In genomic region chr11:64315667-64316526, GRCh38 we compare ENCODE assay signal across 9 cellular contexts. TPM values are rescaled to one million over a fixed set of nuclear protein-coding genes. Genes with fewer than 3 reads are reported as not detected.
DNase-seq lines count a peak whose midpoint lies in the region; ATAC-seq and TF ChIP-seq lines count a peak whose summit lies in the region.
"Not testable (repeated sequence)": the region's sequence is repeated elsewhere in the genome, so short reads cannot be mapped to it uniquely, and the experiment has no call there.
"Had no signal": no experiment of that assay in that cellular context is flagged by ENCODE, and none has a peak within 500 bp of the region (broad histone marks: within the 10 kb centered on the region; RNA-seq: fewer than 3 reads in every experiment).

No MANE protein-coding gene starts in this region.

- H3K4me3 ChIP-seq in GM06990 (replicated peaks; ENCODE audit: low read depth, low read length): peak overlapping the region; percentile 97
- H3K4me3 ChIP-seq in LNCaP clone FGC (ENCODE audit: low read depth, low read length): peak overlapping the region; percentile 83
- H3K4me3 ChIP-seq in iPS-20b (ENCODE audit: low read length): peak overlapping the region; percentile 94; the same call in 1 of the 2 replicates
- not testable (repeated sequence) for H3K4me3 ChIP-seq in osteoblast (ENCODE audit: insufficient read depth, low read length)

- ATAC-seq in effector memory CD8-positive, alpha-beta T cell (replicated peaks): not testable (repeated sequence)

- H4K20me1 ChIP-seq in osteoblast (ENCODE audit: insufficient read depth, low read length): not testable (repeated sequence)

- DNase-seq in GM06990 (ENCODE audit: extremely low read depth, insufficient read length); LNCaP clone FGC (ENCODE audit: low read depth); activated naive CD4-positive, alpha-beta T cell treated with anti-CD3 and anti-CD28 coated beads, Interleukin-2, amount 10 ng/mL, durations not matched to agents 7 days and 5 days; effector memory CD8-positive, alpha-beta T cell; type B pancreatic cell (ENCODE audit: extremely low spot score, unreplicated experiment): not testable (repeated sequence)
- DNase-seq in osteoblast (ENCODE audit: insufficient read length, low spot score, missing footprints): peak; percentile 23

- H3K27ac Mint-ChIP-seq in T-helper 1 cell treated with Interleukin-12 subunit alpha and Interleukin-12 subunit beta and Interleukin-4 antibody, amounts not matched to agents 30 μg/mL and 1 μg/mL, for 36 hours: peak overlapping the region; percentile 100
- peak overlapping the region; percentile 100 for H3K27ac Mint-ChIP-seq in activated naive CD4-positive, alpha-beta T cell treated with anti-CD3 and anti-CD28 coated beads, Interleukin-2, amount 10 ng/mL, durations not matched to agents 7 days and 5 days
- H3K27ac Mint-ChIP-seq in effector memory CD8-positive, alpha-beta T cell: peak overlapping the region; percentile 98 to 99
- H3K27ac Mint-ChIP-seq in type B pancreatic cell: peak overlapping the region; percentile 100

- not testable (repeated sequence) for H3K27me3 Mint-ChIP-seq in T-helper 1 cell treated with Interleukin-12 subunit alpha and Interleukin-12 subunit beta and Interleukin-4 antibody, amounts not matched to agents 30 μg/mL and 1 μg/mL, for 36 hours (ENCODE audit: low read depth); activated naive CD4-positive, alpha-beta T cell treated with anti-CD3 and anti-CD28 coated beads, Interleukin-2, amount 10 ng/mL, durations not matched to agents 7 days and 5 days; effector memory CD8-positive, alpha-beta T cell; type B pancreatic cell

- CTCF ChIA-PET in activated naive CD4-positive, alpha-beta T cell treated with anti-CD3 and anti-CD28 coated beads, Interleukin-2, amount 10 ng/mL, durations not matched to agents 7 days and 5 days (lab: Charles Lee): interaction anchor here (2.2 to 3.3 kb wide), 3 partner anchors 16 to 44 kb away, joined by 9 to 46 read pairs (median 24); partner anchors contain the start of gene RPS6KA4

- peaks cover 31% of the 10 kb centered on the region for H3K4me1 Mint-ChIP-seq in T-helper 1 cell treated with Interleukin-12 subunit alpha and Interleukin-12 subunit beta and Interleukin-4 antibody, amounts not matched to agents 30 μg/mL and 1 μg/mL, for 36 hours (ENCODE audit: low read depth)
- H3K4me1 Mint-ChIP-seq in activated naive CD4-positive, alpha-beta T cell treated with anti-CD3 and anti-CD28 coated beads, Interleukin-2, amount 10 ng/mL, durations not matched to agents 7 days and 5 days: peaks cover 62% of the 10 kb centered on the region
- H3K4me1 Mint-ChIP-seq in effector memory CD8-positive, alpha-beta T cell (ENCODE audit: low read depth in 2 of 2): peaks cover 40% of the 10 kb centered on the region in 2 donors
- H3K4me1 Mint-ChIP-seq in type B pancreatic cell (ENCODE audit: unreplicated experiment): peaks cover 16% of the 10 kb centered on the region

- not testable (repeated sequence) for H3K9me3 Mint-ChIP-seq in T-helper 1 cell treated with Interleukin-12 subunit alpha and Interleukin-12 subunit beta and Interleukin-4 antibody, amounts not matched to agents 30 μg/mL and 1 μg/mL, for 36 hours; activated naive CD4-positive, alpha-beta T cell treated with anti-CD3 and anti-CD28 coated beads, Interleukin-2, amount 10 ng/mL, durations not matched to agents 7 days and 5 days; effector memory CD8-positive, alpha-beta T cell; type B pancreatic cell

- H3K9ac ChIP-seq in iPS-20b (ENCODE audit: low read depth, low read length): peak overlapping the region; percentile 96; the same call in 1 of the 2 replicates

- H3K27me3 ChIP-seq in GM06990 (replicated peaks; ENCODE audit: control insufficient read depth, insufficient read depth, low read length); iPS-20b (ENCODE audit: insufficient read depth, low read length); osteoblast (ENCODE audit: insufficient read depth, low read length): not testable (repeated sequence)

- H3K79me2 ChIP-seq in osteoblast (ENCODE audit: insufficient read depth, low read length): peaks cover 35% of the 10 kb centered on the region

- not testable (repeated sequence) for H3K4me1 ChIP-seq in iPS-20b (ENCODE audit: insufficient read depth, low read length)
- H3K4me1 ChIP-seq in osteoblast (ENCODE audit: insufficient read depth, low read length): peaks cover 11% of the 10 kb centered on the region

- peaks cover 27% of the 10 kb centered on the region for H3K36me3 Mint-ChIP-seq in T-helper 1 cell treated with Interleukin-12 subunit alpha and Interleukin-12 subunit beta and Interleukin-4 antibody, amounts not matched to agents 30 μg/mL and 1 μg/mL, for 36 hours (ENCODE audit: low read depth)
- H3K36me3 Mint-ChIP-seq in activated naive CD4-positive, alpha-beta T cell treated with anti-CD3 and anti-CD28 coated beads, Interleukin-2, amount 10 ng/mL, durations not matched to agents 7 days and 5 days: peaks cover 37% of the 10 kb centered on the region
- peaks cover 52% of the 10 kb centered on the region for H3K36me3 Mint-ChIP-seq in effector memory CD8-positive, alpha-beta T cell (ENCODE audit: insufficient read depth)
- H3K36me3 Mint-ChIP-seq in type B pancreatic cell: not testable (repeated sequence)

- H3K4me2 ChIP-seq in osteoblast (ENCODE audit: insufficient read depth, low read length): peak overlapping the region; percentile 92

- peak overlapping the region; percentile 87 for H3K4me3 Mint-ChIP-seq in T-helper 1 cell treated with Interleukin-12 subunit alpha and Interleukin-12 subunit beta and Interleukin-4 antibody, amounts not matched to agents 30 μg/mL and 1 μg/mL, for 36 hours
- peak overlapping the region; percentile 97 for H3K4me3 Mint-ChIP-seq in activated naive CD4-positive, alpha-beta T cell treated with anti-CD3 and anti-CD28 coated beads, Interleukin-2, amount 10 ng/mL, durations not matched to agents 7 days and 5 days
- peak overlapping the region; percentile 88 to 94 for H3K4me3 Mint-ChIP-seq in effector memory CD8-positive, alpha-beta T cell
- H3K4me3 Mint-ChIP-seq in type B pancreatic cell: peak overlapping the region; percentile 97

- H2AFZ ChIP-seq in osteoblast (ENCODE audit: low read length): not testable (repeated sequence)

- not testable (repeated sequence) for TF ChIP-seq CTCF in GM06990 (IDR thresholded peaks at IDR 0.05; ENCODE audit: insufficient read depth, low read length, poor library complexity, severe bottlenecking); LNCaP clone FGC (IDR thresholded peaks at IDR 0.05; ENCODE audit: control insufficient read depth, extremely low read depth, insufficient read depth); osteoblast (IDR thresholded peaks at IDR 0.05; ENCODE audit: extremely low read depth, low read depth, low read length); type B pancreatic cell (conservative IDR thresholded peaks at IDR 0.05)

- H3K27ac ChIP-seq in iPS-20b (ENCODE audit: low read length); osteoblast (ENCODE audit: low read depth, low read length): not testable (repeated sequence)

- H3K9me3 ChIP-seq in iPS-20b (ENCODE audit: insufficient read depth, low read depth, low read length); osteoblast (ENCODE audit: low read depth, low read length): not testable (repeated sequence)

- H3K36me3 ChIP-seq in GM06990 (ENCODE audit: control insufficient read depth, insufficient read depth, low read length): peaks cover 20% of the 10 kb centered on the region
- peaks cover 42% of the 10 kb centered on the region for H3K36me3 ChIP-seq in iPS-20b (ENCODE audit: insufficient read depth, low read depth, low read length)
- peaks cover 13% of the 10 kb centered on the region for H3K36me3 ChIP-seq in osteoblast (ENCODE audit: insufficient read depth, low read length)

RNA-seq across cellular contexts. Expression of gene TRMT112, which starts 1.5 kb away (rescaled TPM):
- total RNA-seq in osteoblast (104 and 123 TPM in 2 replicates), type B pancreatic cell (ENCODE audit: low replicate concordance) (160 and 198 TPM in 2 replicates)

RNA-seq across cellular contexts. Expression of gene PRDX5, which starts 2.0 kb away (rescaled TPM):
- total RNA-seq in osteoblast: 238 and 245 TPM in 2 replicates
- 166 and 227 TPM in 2 replicates for total RNA-seq in type B pancreatic cell (ENCODE audit: low replicate concordance)

RNA-seq across cellular contexts. Expression of gene ESRRA, which starts 10.6 kb away (rescaled TPM):
- total RNA-seq in osteoblast (24.5 and 28.6 TPM in 2 replicates), type B pancreatic cell (ENCODE audit: low replicate concordance) (41.7 and 76.0 TPM in 2 replicates)

RNA-seq across cellular contexts. Expression of gene CATSPERZ, which starts 15.7 kb away (rescaled TPM):
- total RNA-seq in osteoblast: 0.29 TPM in 1 of 2 replicates, not detected in the other
- total RNA-seq in type B pancreatic cell (ENCODE audit: low replicate concordance): not detected in 2 replicates
- total RNA-seq: dermis blood vessel endothelial cell had no signal

RNA-seq across cellular contexts. Expression of gene CCDC88B, which starts 24.1 kb away (rescaled TPM):
- total RNA-seq in osteoblast (0.29 and 1.4 TPM in 2 replicates), type B pancreatic cell (ENCODE audit: low replicate concordance) (2.8 and 3.1 TPM in 2 replicates)
